ENCODE assay signal across 17 cellular contexts in the genomic region with DNA sequence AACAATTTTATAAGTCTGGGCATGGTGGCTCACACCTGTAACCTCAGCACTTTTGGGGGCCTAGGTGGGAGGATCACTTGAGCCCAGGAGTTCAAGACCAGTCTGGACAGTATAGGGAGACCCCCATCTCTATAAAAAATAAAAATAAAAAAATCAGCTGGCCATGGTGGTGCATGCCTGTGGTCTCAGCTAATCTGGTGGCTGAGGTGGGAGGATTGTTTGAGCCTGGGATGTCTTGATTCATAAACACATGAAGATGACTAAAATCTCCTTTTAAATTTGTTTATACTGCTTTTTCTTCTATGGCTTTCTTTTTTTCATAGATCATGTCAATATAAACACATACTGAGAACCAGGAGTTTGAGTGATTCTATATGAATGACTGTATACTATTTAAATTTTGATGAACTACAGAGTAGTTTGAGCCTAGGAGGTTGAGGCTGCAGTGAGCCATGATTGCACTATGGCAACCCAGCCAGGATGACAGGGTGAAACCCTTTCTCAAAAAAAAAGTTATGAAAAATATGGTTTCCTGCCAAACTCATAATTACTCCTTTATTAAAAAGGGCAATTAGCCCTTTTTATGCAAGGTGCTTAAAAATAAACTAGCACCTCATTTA. TPM values are rescaled to one million over a fixed set of nuclear protein-coding genes. Genes with fewer than 3 reads are reported as not detected.
A peak's percentile ranks its signal among the peaks of the same experiment; 100 is the strongest.
DNase-seq lines count a peak whose midpoint lies in the region; ATAC-seq lines count a peak whose summit lies in the region.
"Had no signal": no experiment of that assay in that cellular context is flagged by ENCODE, and none has a peak within 500 bp of the region (broad histone marks: within the 10 kb centered on the region; RNA-seq: fewer than 3 reads in every experiment).

No MANE protein-coding gene starts in this region.

- H3K27me3 Mint-ChIP-seq in activated T-helper 17 cell treated with anti-CD3 and anti-CD28 coated beads, Interleukin-2, amount 50 U/mL, for 72 hours: no peaks in the 10 kb centered on the region

- peaks cover 45% of the 10 kb centered on the region for H3K4me1 Mint-ChIP-seq in activated T-helper 17 cell treated with anti-CD3 and anti-CD28 coated beads, Interleukin-2, amount 50 U/mL, for 72 hours

- DNase-seq in activated CD4-positive, alpha-beta T cell treated with anti-CD3 and anti-CD28 coated beads for 48 hours: peak; percentile 24
- DNase-seq in activated CD4-positive, alpha-beta T cell treated with anti-CD3 and anti-CD28 coated beads, Interleukin-2, amount 50 U/mL, for 48 hours: no peak
- DNase-seq in ELR (ENCODE audit: low read depth) (peak; percentile 49), myocyte (ENCODE audit: low read depth) (peak; percentile 34), midbrain (lab: John Stamatoyannopoulos, UW) (no peak)
- DNase-seq: CD8-positive, alpha-beta T cell; DMS79 treated with DMSO at 0.1 percent for 48 hours; GDM1; MV-4-11; NCI-H1436 treated with DMSO at 0.1 percent for 48 hours; NCI-H2081; NCI-H82; PC-9 had no signal

- H3K27ac Mint-ChIP-seq in activated T-helper 17 cell treated with anti-CD3 and anti-CD28 coated beads, Interleukin-2, amount 50 U/mL, for 72 hours: peak overlapping the region; percentile 76
- H3K27ac Mint-ChIP-seq: CD8-positive, alpha-beta T cell had no signal

- peaks cover 7% of the 10 kb centered on the region for H3K36me3 Mint-ChIP-seq in activated T-helper 17 cell treated with anti-CD3 and anti-CD28 coated beads, Interleukin-2, amount 50 U/mL, for 72 hours (ENCODE audit: low read depth)

- peak; percentile 85 for ATAC-seq in activated T-helper 17 cell treated with anti-CD3 and anti-CD28 coated beads, Interleukin-2, amount 50 U/mL, for 72 hours (replicated peaks)
- no peak for ATAC-seq in HG02798 (IDR thresholded peaks at IDR 0.05; ENCODE audit: poor library complexity, unreplicated experiment)
- ATAC-seq: CD8-positive, alpha-beta T cell; HCT116; K562 had no signal

- peaks cover 3% of the 10 kb centered on the region for H3K9me3 Mint-ChIP-seq in activated T-helper 17 cell treated with anti-CD3 and anti-CD28 coated beads, Interleukin-2, amount 50 U/mL, for 72 hours

- H3K4me3 Mint-ChIP-seq in activated T-helper 17 cell treated with anti-CD3 and anti-CD28 coated beads, Interleukin-2, amount 50 U/mL, for 72 hours: peak overlapping the region; percentile 25
- H3K4me3 Mint-ChIP-seq: CD8-positive, alpha-beta T cell had no signal

RNA-seq across cellular contexts. Expression of gene RIC1, which starts 14.2 kb away (rescaled TPM):
- 10 to 100 TPM; 20.1 to 20.3 TPM for total RNA-seq in activated T-helper 17 cell treated with anti-CD3 and anti-CD28 coated beads, Interleukin-2, amount 50 U/mL, for 72 hours
- total RNA-seq in myocyte: 25.1 and 28.3 TPM in 2 replicates
- polyA plus RNA-seq in myocyte (2012): 12.1 TPM

Comparison
In these comparisons a context has a peak if more than half of its experiments do, and no peak if none do; other contexts are left out.
1. DNase-seq: peak in activated CD4-positive, alpha-beta T cell treated with anti-CD3 and anti-CD28 coated beads for 48 hours (single experiment), ELR (single experiment) and myocyte (single experiment); none in activated CD4-positive, alpha-beta T cell treated with anti-CD3 and anti-CD28 coated beads, Interleukin-2, amount 50 U/mL, for 48 hours (0 of 2) and midbrain (single experiment).